Comparison of ENCODE assay signal across 26 cellular contexts in genomic region chr2:21668078-21668710, GRCh38.
"Had no signal": no experiment of that assay in that cellular context is flagged by ENCODE, and none has a peak within 500 bp of the region (broad histone marks: within the 10 kb centered on the region; RNA-seq: fewer than 3 reads in every experiment).

No MANE protein-coding gene starts in this region.

- H3K36me3 ChIP-seq: neural progenitor cell, neutrophil, suprapubic skin, thoracic aorta, tibial artery, upper lobe of right lung had no signal

- H3K4me3 Mint-ChIP-seq: mesothelial cell of epicardium; naive B cell; natural killer cell; nephron progenitor cell; neural progenitor cell; stimulated activated effector memory CD8-positive, alpha-beta T cell treated with anti-CD3 and anti-CD28 coated beads, Interleukin-12 subunit alpha, Interleukin-12 subunit beta, amount 100 ng/mL, for 72 hours; stimulated activated naive CD8-positive, alpha-beta T cell treated with anti-CD3 and anti-CD28 coated beads, Interleukin-15, Interleukin-2, amounts not matched to agents 100 ng/mL and 50 ng/mL, for 24 hours had no signal

- ATAC-seq: left lobe of liver; natural killer cell; psoas muscle; sciatic nerve; stimulated activated effector memory CD8-positive, alpha-beta T cell treated with anti-CD3 and anti-CD28 coated beads, Interleukin-12 subunit alpha, Interleukin-12 subunit beta, amount 100 ng/mL, for 72 hours; upper lobe of right lung had no signal

- H3K9me3 ChIP-seq: neutrophil, psoas muscle, suprapubic skin, thoracic aorta, tibial artery, upper lobe of right lung had no signal

- H3K36me3 Mint-ChIP-seq: mesothelial cell of epicardium; naive B cell; natural killer cell; neural progenitor cell; stimulated activated effector memory CD8-positive, alpha-beta T cell treated with anti-CD3 and anti-CD28 coated beads, Interleukin-12 subunit alpha, Interleukin-12 subunit beta, amount 100 ng/mL, for 72 hours had no signal

- H3K4me1 Mint-ChIP-seq: mesothelial cell of epicardium; naive B cell; natural killer cell; neural progenitor cell; stimulated activated effector memory CD8-positive, alpha-beta T cell treated with anti-CD3 and anti-CD28 coated beads, Interleukin-12 subunit alpha, Interleukin-12 subunit beta, amount 100 ng/mL, for 72 hours had no signal

- H3K27ac ChIP-seq: neural progenitor cell, neutrophil, parathyroid adenoma, psoas muscle, skin epidermis, suprapubic skin, thoracic aorta, tibial artery, upper lobe of right lung had no signal

- DNase-seq: hippocampal formation; islet precursor cell; naive B cell; natural killer cell; nephron progenitor cell; occipital lobe; psoas muscle; stimulated activated CD4-positive, alpha-beta T cell treated with anti-CD3 and anti-CD28 coated beads, Interleukin-12 subunit alpha, Interleukin-12 subunit beta, amount 100 ng/mL, for 4 hours; stimulated activated CD4-positive, alpha-beta T cell treated with anti-CD3 and anti-CD28 coated beads, Interleukin-15, amount 100 ng/mL, for 24 hours; stimulated activated CD4-positive, alpha-beta T cell treated with anti-CD3 and anti-CD28 coated beads, Interleukin-4, amount 100 ng/mL, for 24 hours; stimulated activated naive CD4-positive, alpha-beta T cell; tibial artery; trophoblast cell; upper lobe of right lung had no signal

- H3K27me3 ChIP-seq: neural progenitor cell, neutrophil, suprapubic skin, tibial artery, upper lobe of right lung had no signal

- H3K9me3 Mint-ChIP-seq: mesothelial cell of epicardium, nephron progenitor cell, neural progenitor cell had no signal

- H3K27me3 Mint-ChIP-seq: naive B cell; stimulated activated naive CD8-positive, alpha-beta T cell treated with anti-CD3 and anti-CD28 coated beads, Interleukin-15, Interleukin-2, amounts not matched to agents 100 ng/mL and 50 ng/mL, for 24 hours had no signal

- H3K4me1 ChIP-seq: neural progenitor cell, parathyroid adenoma, psoas muscle, suprapubic skin, tibial artery, upper lobe of right lung had no signal

- H3K4me3 ChIP-seq: lung, neural progenitor cell, psoas muscle, skin epidermis, suprapubic skin, thoracic aorta, tibial artery, upper lobe of right lung had no signal

- H3K27ac Mint-ChIP-seq: mesothelial cell of epicardium; naive B cell; natural killer cell; nephron progenitor cell; neural progenitor cell; stimulated activated effector memory CD8-positive, alpha-beta T cell treated with anti-CD3 and anti-CD28 coated beads, Interleukin-12 subunit alpha, Interleukin-12 subunit beta, amount 100 ng/mL, for 72 hours; stimulated activated naive CD8-positive, alpha-beta T cell treated with anti-CD3 and anti-CD28 coated beads, Interleukin-15, Interleukin-2, amounts not matched to agents 100 ng/mL and 50 ng/mL, for 24 hours had no signal
